Comparison of ENCODE assay signal across 32 cellular contexts in genomic region chr18:26619350-26619749, GRCh38.
A peak's percentile ranks its signal among the peaks of the same experiment; 100 is the strongest.
DNase-seq lines count a peak whose midpoint lies in the region; ATAC-seq and TF ChIP-seq lines count a peak whose summit lies in the region.
"Had no signal": no experiment of that assay in that cellular context is flagged by ENCODE, and none has a peak within 500 bp of the region (broad histone marks: within the 10 kb centered on the region; RNA-seq: fewer than 3 reads in every experiment).

No MANE protein-coding gene starts in this region.

- no peak overlapping the region for H3K4me3 Mint-ChIP-seq in endodermal cell
- H3K4me3 Mint-ChIP-seq: B cell; CD14-positive monocyte; CD4-positive, alpha-beta T cell; CD4-positive, CD25-positive, alpha-beta regulatory T cell; CD8-positive, alpha-beta memory T cell; CD8-positive, alpha-beta T cell had no signal

- 86 to 91% methylated on average over 5 to 6 of the region's 6 CpGs for WGBS in endodermal cell (ENCODE audit: insufficient coverage in 1 of 2, insufficient read length in 1 of 2), 2 experiments

- peaks cover 6% of the 10 kb centered on the region for H3K36me3 Mint-ChIP-seq in endodermal cell (ENCODE audit: low read depth)
- H3K36me3 Mint-ChIP-seq: CD4-positive, alpha-beta memory T cell; CD4-positive, CD25-positive, alpha-beta regulatory T cell; CD8-positive, alpha-beta T cell had no signal

- peaks cover 16% of the 10 kb centered on the region for H3K4me1 Mint-ChIP-seq in endodermal cell
- H3K4me1 Mint-ChIP-seq: B cell; CD4-positive, CD25-positive, alpha-beta regulatory T cell had no signal

- H3K9me3 ChIP-seq in HEK293 (ENCODE audit: control insufficient read depth, insufficient read depth, low read depth, low read length): no peaks in the 10 kb centered on the region
- H3K9me3 ChIP-seq in endodermal cell (ENCODE audit: control insufficient read depth, low read length): peaks cover 21% of the 10 kb centered on the region
- H3K9me3 ChIP-seq: BE2C, Caco-2 had no signal

- H3K36me3 ChIP-seq in HEK293 (ENCODE audit: control insufficient read depth in 2 of 2, insufficient read depth in 1 of 2, low read length in 2 of 2) (no peaks in the 10 kb centered on the region), endodermal cell (ENCODE audit: control insufficient read depth, insufficient read depth, low read length) (no peaks in the 10 kb centered on the region)
- H3K36me3 ChIP-seq: BE2C, BLaER1 had no signal

- DNase-seq in HEK293T (ENCODE audit: extremely low spot score): no peak
- peak; percentile 8 for DNase-seq in astrocyte of the hippocampus (ENCODE audit: low read depth, low spot score)
- no peak for DNase-seq in endodermal cell
- DNase-seq: 8988T; ACHN; AML-193; BE2C; C1 segment of cervical spinal cord; Caco-2; Calu3; CD4-positive, alpha-beta memory T cell; CD4-positive, alpha-beta T cell; CD4-positive, CD25-positive, alpha-beta regulatory T cell; CD8-positive, alpha-beta memory T cell; CD8-positive, alpha-beta T cell; COR-L47; DMS 273 treated with DMSO at 0.1 percent for 48 hours; DMS153; DMS53; DMS79; DMS79 treated with DMSO at 0.1 percent for 48 hours; DND-41 had no signal

- CTCF ChIA-PET in HEK293 (lab: Yijun Ruan, JAX): interaction anchor here (0.6 to 1.0 kb wide), 4 partner anchors 10 to 787 kb away, joined by 3 to 5 read pairs (median 3); no protein-coding TSS in a partner anchor
- CTCF ChIA-PET in HEK293T (lab: Yijun Ruan, JAX): interaction anchor here (1.3 to 2.4 kb wide), 2 partner anchors 30 to 214 kb away, joined by 5 to 9 read pairs; no protein-coding TSS in a partner anchor

- no peak overlapping the region for H3K4me3 ChIP-seq in HEK293 (ENCODE audit: low read depth, low read length)
- H3K4me3 ChIP-seq in endodermal cell (ENCODE audit: low read length): no peak overlapping the region
- H3K4me3 ChIP-seq: A549; BLaER1; BLaER1 treated with 17β-estradiol and CSF1 and Interleukin-3, amounts not matched to agents 10 nM and 100 nM had no signal

- peaks cover 32% of the 10 kb centered on the region for H3K27me3 Mint-ChIP-seq in endodermal cell (ENCODE audit: insufficient read depth)
- H3K27me3 Mint-ChIP-seq: CD4-positive, CD25-positive, alpha-beta regulatory T cell had no signal

- peaks cover 11% of the 10 kb centered on the region for H3K27me3 ChIP-seq in endodermal cell (ENCODE audit: control insufficient read depth, insufficient read depth, low read length, poor library complexity, severe bottlenecking)
- H3K27me3 ChIP-seq: BE2C; BLaER1; BLaER1 treated with 17β-estradiol and CSF1 and Interleukin-3, amounts not matched to agents 10 nM and 100 nM had no signal

- TF ChIP-seq CTCF in HEK293 (tag by site-specific recombination; IDR thresholded peaks at IDR 0.05) (no peak), endodermal cell (conservative IDR thresholded peaks at IDR 0.05) (no peak)

- H3K4me1 ChIP-seq in HEK293 (ENCODE audit: control insufficient read depth, insufficient read depth, low read length) (peaks cover 7% of the 10 kb centered on the region), endodermal cell (ENCODE audit: control insufficient read depth, insufficient read depth, low read length) (no peaks in the 10 kb centered on the region)
- H3K4me1 ChIP-seq: BE2C, Caco-2 had no signal

- POLR2A ChIA-PET in HEK293 (lab: Yijun Ruan, JAX) (interaction anchor here (1.2 kb wide), 1 partner anchor 70 kb away, joined by 8 read pairs; no protein-coding TSS in a partner anchor), HEK293T (lab: Yijun Ruan, JAX) (no interaction called here)

- H3K27ac Mint-ChIP-seq in endodermal cell: no peak overlapping the region
- H3K27ac Mint-ChIP-seq: B cell; CD14-positive monocyte; CD4-positive, alpha-beta memory T cell; CD4-positive, alpha-beta T cell; CD4-positive, CD25-positive, alpha-beta regulatory T cell; CD8-positive, alpha-beta memory T cell; CD8-positive, alpha-beta T cell had no signal

- H3K27ac ChIP-seq in HEK293 (ENCODE audit: extremely low read depth, low read depth, low read length): no peak overlapping the region
- no peak overlapping the region for H3K27ac ChIP-seq in endodermal cell (ENCODE audit: low read depth, low read length)
- H3K27ac ChIP-seq: 22Rv1; BLaER1; BLaER1 treated with 17β-estradiol and CSF1 and Interleukin-3, amounts not matched to agents 10 nM and 100 nM; C4-2B had no signal

- no peak for ATAC-seq in GM18498 (IDR thresholded peaks at IDR 0.05; ENCODE audit: unreplicated experiment)
- no peak for ATAC-seq in HG03432 (IDR thresholded peaks at IDR 0.05; ENCODE audit: unreplicated experiment)
- ATAC-seq: A549; CD8-positive, alpha-beta T cell had no signal

- H3K9ac ChIP-seq in endodermal cell (ENCODE audit: extremely low read depth, low read length, poor library complexity, severe bottlenecking): no peak overlapping the region
- H3K9ac ChIP-seq: BLaER1; BLaER1 treated with 17β-estradiol and CSF1 and Interleukin-3, amounts not matched to agents 10 nM and 100 nM had no signal

- H3K9me3 Mint-ChIP-seq in endodermal cell: peaks cover 21% of the 10 kb centered on the region

TF ChIP-seq in HEK293, 187 proteins besides CTCF, POLR2A, EP300 and RAD21:
- TF ChIP-seq MEIS1 (CRISPR knock-in tag; IDR thresholded peaks at IDR 0.05; ENCODE audit: borderline replicate concordance) (no peak), ZFHX2 (tag by site-specific recombination; conservative IDR thresholded peaks at IDR 0.05) (peak; percentile 86), EGR2 (tag by site-specific recombination; IDR thresholded peaks at IDR 0.05; ENCODE audit: low read depth) (peak; percentile 89)

TF ChIP-seq in HEK293T, 16 proteins besides CTCF, POLR2A, EP300 and RAD21:
- no peak for TF ChIP-seq NFRKB (IDR thresholded peaks at IDR 0.05)
- 0 out of 2 replicates have a peak, but pooled peaks have one; percentile 12 for TF ChIP-seq L3MBTL2 (conservative IDR thresholded peaks at IDR 0.05)
TF ChIP-seq in HEK293T: peak in this region for 1.
